17 cellular contexts compared by ENCODE assay signal in the genomic region with DNA sequence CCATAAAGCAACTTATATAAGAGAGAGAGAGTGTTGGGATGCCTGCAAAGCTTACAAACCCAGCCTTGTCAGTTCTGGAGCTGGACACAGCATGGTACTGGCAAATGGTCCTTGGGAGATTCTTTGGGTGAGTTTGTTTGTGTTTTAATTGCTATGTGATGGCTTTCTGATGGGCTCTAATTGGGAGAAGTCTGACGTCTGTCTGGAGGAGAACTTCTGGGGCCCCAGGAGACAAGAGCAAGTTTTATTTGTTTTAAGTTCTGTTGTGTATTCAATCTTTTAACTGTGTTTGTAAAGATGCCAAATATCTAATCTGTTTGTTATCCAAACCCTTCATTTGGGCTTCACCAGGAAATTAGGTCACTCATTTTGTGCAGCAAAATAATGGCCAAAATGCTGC. TPM values are rescaled to one million over a fixed set of nuclear protein-coding genes. Genes with fewer than 3 reads are reported as not detected.
DNase-seq lines count a peak whose midpoint lies in the region; ATAC-seq, FAIRE-seq and TF ChIP-seq lines count a peak whose summit lies in the region.
"Had no signal": no experiment of that assay in that cellular context is flagged by ENCODE, and none has a peak within 500 bp of the region (broad histone marks: within the 10 kb centered on the region; RNA-seq: fewer than 3 reads in every experiment).

No MANE protein-coding gene starts in this region.

- ATAC-seq in IMR-90 (ENCODE audit: low read depth) (peak; percentile 64), lung (ENCODE audit: insufficient read depth, low FRiP score) (no peak), HG03565 (IDR thresholded peaks at IDR 0.05; ENCODE audit: unreplicated experiment) (no peak), HG02870 (IDR thresholded peaks at IDR 0.05; ENCODE audit: unreplicated experiment) (no peak)
- ATAC-seq in stimulated activated naive B cell treated with anti-CD40 and anti-IgM and Interleukin-4, amounts not matched to agents 10 μg/mL and 1 μg/mL and 100 μg/mL, for 72 hours (replicated peaks), result no peak
- ATAC-seq: K562 had no signal

- peak overlapping the region; percentile 84 for H3K23ac ChIP-seq in IMR-90 (ENCODE audit: low read depth, low read length)

- peaks cover 49% of the 10 kb centered on the region for H3K9me1 ChIP-seq in IMR-90 (ENCODE audit: insufficient read depth, low read length)
- H3K9me1 ChIP-seq in endothelial cell of umbilical vein (replicated peaks; ENCODE audit: control insufficient read depth, extremely low read depth, insufficient read depth, low read length), result no peaks in the 10 kb centered on the region

- H3K27me3 Mint-ChIP-seq in stimulated activated naive B cell treated with anti-CD40 and anti-IgM and Interleukin-4, amounts not matched to agents 10 μg/mL and 1 μg/mL and 100 μg/mL, for 72 hours, result peaks cover 6 to 7% of the 10 kb centered on the region in 2 donors
- H3K27me3 Mint-ChIP-seq: CD4-positive, alpha-beta T cell; dendritic cell treated with granulocyte-macrophage colony-stimulating factor and Interleukin-4, amounts not matched to agents 40 ng/mL and 50 ng/mL, for 4 days had no signal

- H4K20me1 ChIP-seq in IMR-90 (ENCODE audit: insufficient read depth, low read length), result peaks cover 3% of the 10 kb centered on the region; the same call in 1 of the 2 replicates
- H4K20me1 ChIP-seq in endothelial cell of umbilical vein (replicated peaks; ENCODE audit: control insufficient read depth, extremely low read depth, insufficient read depth, low read length), result no peaks in the 10 kb centered on the region

- H3K9me3 ChIP-seq in IMR-90 (ENCODE audit: control insufficient read depth, insufficient read depth, low read length) (no peaks in the 10 kb centered on the region), endothelial cell of umbilical vein (replicated peaks; ENCODE audit: control insufficient read depth, insufficient read depth, low read length) (no peaks in the 10 kb centered on the region), lung (ENCODE audit: control insufficient read depth in 2 of 2, insufficient read depth in 1 of 2, low read length in 1 of 2) (no peaks in the 10 kb centered on the region)
- H3K9me3 ChIP-seq: tibial artery had no signal

- H2AK9ac ChIP-seq in IMR-90 (replicated peaks; ENCODE audit: low read depth, low read length, poor library complexity), result no peak overlapping the region

- H3K4me1 ChIP-seq in IMR-90 (ENCODE audit: control insufficient read depth, insufficient read depth, low read length) (peaks cover 41% of the 10 kb centered on the region), endothelial cell of umbilical vein (ENCODE audit: control insufficient read depth, extremely low read depth, insufficient read depth, low read length) (peaks cover 8% of the 10 kb centered on the region), lung (ENCODE audit: control insufficient read depth in 2 of 2, insufficient read depth in 2 of 2, low read length in 2 of 2) (peaks cover 23% of the 10 kb centered on the region in 2 donors)
- H3K4me1 ChIP-seq: tibial artery had no signal

- H3K4ac ChIP-seq in IMR-90 (ENCODE audit: low read depth, low read length), result peak overlapping the region; percentile 94

- H2BK15ac ChIP-seq in IMR-90 (ENCODE audit: low read depth, low read length), result peak overlapping the region; percentile 16; the same call in 2 of the 3 replicates

- H4K91ac ChIP-seq in IMR-90 (ENCODE audit: insufficient read depth, low read depth, low read length), result peak overlapping the region; percentile 96

- H3K27me3 ChIP-seq in IMR-90 (ENCODE audit: control insufficient read depth, insufficient read depth, low read length) (no peaks in the 10 kb centered on the region), endothelial cell of umbilical vein (ENCODE audit: control insufficient read depth in 2 of 2, insufficient read depth in 2 of 2, low read length in 2 of 2) (no peaks in the 10 kb centered on the region), lung (ENCODE audit: control insufficient read depth, insufficient read depth) (no peaks in the 10 kb centered on the region)
- H3K27me3 ChIP-seq: tibial artery had no signal

- H3K14ac ChIP-seq in IMR-90 (replicated peaks; ENCODE audit: low read depth, low read length), result peak overlapping the region; percentile 78; the same call in 1 of the 2 replicates

- no peaks in the 10 kb centered on the region for H3K9me3 Mint-ChIP-seq in stimulated activated naive B cell treated with anti-CD40 and anti-IgM and Interleukin-4, amounts not matched to agents 10 μg/mL and 1 μg/mL and 100 μg/mL, for 72 hours
- H3K9me3 Mint-ChIP-seq: CD4-positive, alpha-beta T cell; dendritic cell treated with granulocyte-macrophage colony-stimulating factor and Interleukin-4, amounts not matched to agents 40 ng/mL and 50 ng/mL, for 4 days had no signal

- dilution Hi-C loops in IMR-90 (cut with HindIII; ENCODE audit: low sequenced_read_pairs, unreplicated experiment), result no loop called here
- dilution Hi-C loops in endothelial cell of umbilical vein (cut with MboI; ENCODE audit: extremely low pct_ligation_motif_present, low sequenced_read_pairs), result no loop called here

- H3K79me1 ChIP-seq in IMR-90 (ENCODE audit: low read depth in 1 of 2, low read length in 2 of 2), result peaks cover 17 to 47% of the 10 kb centered on the region in 2 experiments; a peak in 3 of 4 replicates

- TF ChIP-seq POLR2A in IMR-90 (IDR thresholded peaks at IDR 0.05; ENCODE audit: low read depth, low read length) (no peak), endothelial cell of umbilical vein (IDR thresholded peaks at IDR 0.05; ENCODE audit: low read depth, low read length) (no peak)

- intact Hi-C loops in IMR-90 (cut with micrococcal nuclease) (no loop called here), endothelial cell of umbilical vein (cut with micrococcal nuclease) (loop anchor here (2.0 kb wide), 1 partner anchor 27 kb away; no protein-coding TSS in a partner anchor)

- FAIRE-seq in endothelial cell of umbilical vein (lab: Jason Lieb, UNC), result peak; percentile 63
- FAIRE-seq in HTR-8/SVneo (lab: Jason Lieb, UNC), result no peak

- H3K9ac ChIP-seq in IMR-90 (ENCODE audit: low read depth, low read length) (no peak overlapping the region), endothelial cell of umbilical vein (replicated peaks; ENCODE audit: extremely low read depth, insufficient read depth, low read length) (no peak overlapping the region)

- H2AFZ ChIP-seq in IMR-90 (replicated peaks; ENCODE audit: low read length, poor library complexity) (peak overlapping the region; percentile 4), endothelial cell of umbilical vein (ENCODE audit: low read depth, low read length) (no peak overlapping the region)

- peak overlapping the region; percentile 92 for H2BK120ac ChIP-seq in IMR-90 (ENCODE audit: low read depth, low read length)

- no peak for TF ChIP-seq RAD21 in IMR-90 (IDR thresholded peaks at IDR 0.05; ENCODE audit: low read length)

- no peak overlapping the region for H3K4me3 Mint-ChIP-seq in stimulated activated naive B cell treated with anti-CD40 and anti-IgM and Interleukin-4, amounts not matched to agents 10 μg/mL and 1 μg/mL and 100 μg/mL, for 72 hours
- H3K4me3 Mint-ChIP-seq: activated naive CD8-positive, alpha-beta T cell; CD4-positive, alpha-beta T cell; dendritic cell treated with granulocyte-macrophage colony-stimulating factor and Interleukin-4, amounts not matched to agents 40 ng/mL and 50 ng/mL, for 4 days had no signal

- WGBS in IMR-90 (ENCODE audit: extremely low coverage in 2 of 2, insufficient read length in 1 of 2), 2 experiments, result 20% methylated on average over 1 of the region's 1 CpG; no CpG with 5 or more reads in 1 of the 2 experiments
- 36 to 50% methylated on average over 1 of the region's 1 CpG for WGBS in lung, 2 donors

- CTCF ChIA-PET in IMR-90 (lab: Yijun Ruan, JAX), result interaction anchor here (0.6 kb wide), 1 partner anchor 87 kb away, joined by 8 read pairs; no protein-coding TSS in a partner anchor
- CTCF ChIA-PET in endothelial cell of umbilical vein (lab: Charles Lee), result interaction anchor here (1.3 kb wide), 1 partner anchor 9 kb away, joined by 3 read pairs; no protein-coding TSS in a partner anchor

- H3K4me3 ChIP-seq in IMR-90 (ENCODE audit: insufficient read depth, low read depth, low read length), result no peak overlapping the region
- no peak overlapping the region for H3K4me3 ChIP-seq in endothelial cell of umbilical vein (replicated peaks in 1 of 3; ENCODE audit: insufficient read depth in 1 of 3, low read depth in 1 of 3, low read length in 3 of 3)
- H3K4me3 ChIP-seq in lung, result no peak overlapping the region
- H3K4me3 ChIP-seq: K562, tibial artery had no signal

- H3K27ac ChIP-seq in IMR-90 (ENCODE audit: insufficient read depth, low read length) (peak overlapping the region; percentile 88), endothelial cell of umbilical vein (ENCODE audit: insufficient read depth, low read depth, low read length) (no peak overlapping the region), lung (ENCODE audit: low read depth in 1 of 2, low read length in 1 of 2) (peak overlapping the region; percentile 7 to 30)
- H3K27ac ChIP-seq: tibial artery had no signal

- peak overlapping the region; percentile 20 to 82; a peak in 3 of 4 replicates for H4K8ac ChIP-seq in IMR-90 (ENCODE audit: low read depth in 2 of 2, low read length in 2 of 2)

- BruUV-seq in IMR-90 (replicated peaks; lab: Mats Ljungman, UMichigan) (no TSS peak), endothelial cell of umbilical vein (replicated peaks; lab: Mats Ljungman, UMichigan) (no TSS peak)

- peak overlapping the region; percentile 85 for H2AK5ac ChIP-seq in IMR-90 (ENCODE audit: low read depth, low read length)

- no peaks in the 10 kb centered on the region for H3K36me3 Mint-ChIP-seq in stimulated activated naive B cell treated with anti-CD40 and anti-IgM and Interleukin-4, amounts not matched to agents 10 μg/mL and 1 μg/mL and 100 μg/mL, for 72 hours
- H3K36me3 Mint-ChIP-seq: activated naive CD8-positive, alpha-beta T cell had no signal

- peak overlapping the region; percentile 98; the same call in 1 of the 2 replicates for H3K18ac ChIP-seq in IMR-90 (ENCODE audit: low read depth, low read length)

- H3K56ac ChIP-seq in IMR-90 (ENCODE audit: extremely low read depth, insufficient read depth, low read length), result peak overlapping the region; percentile 44; the same call in 1 of the 2 replicates

- peak overlapping the region; percentile 71 for H3K4me2 ChIP-seq in IMR-90 (ENCODE audit: low read depth, low read length)
- H3K4me2 ChIP-seq in endothelial cell of umbilical vein (ENCODE audit: insufficient read depth, low read length), result no peak overlapping the region

- POLR2A ChIA-PET in IMR-90 (lab: Charles Lee; ENCODE audit: unreplicated experiment) (no interaction called here), endothelial cell of umbilical vein (lab: Charles Lee) (no interaction called here)

- no peak for TF ChIP-seq CTCF in AG09319 (IDR thresholded peaks at IDR 0.05; ENCODE audit: low read depth, low read length)
- TF ChIP-seq CTCF in IMR-90 (conservative IDR thresholded peaks at IDR 0.05; ENCODE audit: low read depth, low read length), result no peak
- TF ChIP-seq CTCF in endothelial cell of umbilical vein (IDR thresholded peaks at IDR 0.05; ENCODE audit: extremely low read depth in 1 of 2, insufficient read depth in 1 of 2, low read depth in 1 of 2, low read length in 2 of 2), result no peak
- TF ChIP-seq CTCF in lung (IDR thresholded peaks at IDR 0.05; ENCODE audit: control extremely low read depth, extremely low read depth), result no peak

- peaks cover 26% of the 10 kb centered on the region for H3K36me3 ChIP-seq in IMR-90 (ENCODE audit: control insufficient read depth, insufficient read depth, low read length)
- H3K36me3 ChIP-seq in endothelial cell of umbilical vein (ENCODE audit: control insufficient read depth in 2 of 2, extremely low read depth in 1 of 2, insufficient read depth in 2 of 2, low read length in 2 of 2), result peaks cover 0 to 10% of the 10 kb centered on the region in 2 experiments
- H3K36me3 ChIP-seq in lung (ENCODE audit: control insufficient read depth in 2 of 2, insufficient read depth in 2 of 2, low read length in 2 of 2), result peaks cover 3 to 5% of the 10 kb centered on the region in 2 donors

- peak overlapping the region; percentile 98 for H4K5ac ChIP-seq in IMR-90 (ENCODE audit: low read depth, low read length)

- H3K79me2 ChIP-seq in endothelial cell of umbilical vein (ENCODE audit: control insufficient read depth, insufficient read depth, low read length), result no peaks in the 10 kb centered on the region

- peak overlapping the region; percentile 85 for H2BK20ac ChIP-seq in IMR-90 (ENCODE audit: low read depth, low read length)

- H3K4me1 Mint-ChIP-seq in stimulated activated naive B cell treated with anti-CD40 and anti-IgM and Interleukin-4, amounts not matched to agents 10 μg/mL and 1 μg/mL and 100 μg/mL, for 72 hours, result peaks cover 0 to 6% of the 10 kb centered on the region in 2 donors

- peak; percentile 58 for DNase-seq in AG09319 (ENCODE audit: extremely low read depth, low read depth)
- peak; percentile 83 for DNase-seq in IMR-90
- DNase-seq in endothelial cell of umbilical vein (ENCODE audit: low read depth, low spot score), result no peak
- DNase-seq in lung (ENCODE audit: low spot score), result no peak
- no peak for DNase-seq in stimulated activated naive B cell treated with anti-CD40 and anti-IgM and Interleukin-4, amounts not matched to agents 10 μg/mL and 1 μg/mL and 100 μg/mL, for 72 hours
- DNase-seq in HTR-8/SVneo (ENCODE audit: insufficient read length, low spot score), result no peak
- DNase-seq: activated CD4-positive, alpha-beta T cell treated with anti-CD3 and anti-CD28 coated beads for 48 hours; CD4-positive, alpha-beta T cell; GDM1; NCI-H146; NCI-H510A; tibial artery had no signal

- H2BK5ac ChIP-seq in IMR-90 (ENCODE audit: low read depth, low read length, poor library complexity, severe bottlenecking), result peak overlapping the region; percentile 90

- in situ Hi-C loops in IMR-90 (cut with MboI; ENCODE audit: low sequenced_read_pairs), result no loop called here

- no peak overlapping the region for H3K27ac Mint-ChIP-seq in stimulated activated naive B cell treated with anti-CD40 and anti-IgM and Interleukin-4, amounts not matched to agents 10 μg/mL and 1 μg/mL and 100 μg/mL, for 72 hours
- H3K27ac Mint-ChIP-seq: activated naive CD8-positive, alpha-beta T cell; CD4-positive, alpha-beta T cell; dendritic cell treated with granulocyte-macrophage colony-stimulating factor and Interleukin-4, amounts not matched to agents 40 ng/mL and 50 ng/mL, for 4 days had no signal

RNA-seq across cellular contexts. Expression of a gene that starts 50.3 kb away (rescaled TPM):
- 5.3 and 5.7 TPM in 2 replicates for total RNA-seq in IMR-90 (2012; rRNA removed)
- polyA plus RNA-seq in IMR-90 (2012; rRNA removed), result 2.9 and 3.3 TPM in 2 replicates
- 2.4 and 2.9 TPM in 2 replicates for polyA plus RNA-seq in IMR-90 (2012; cell fraction: cytosol; rRNA removed)
- 2.3 and 2.4 TPM in 2 replicates for polyA plus RNA-seq in IMR-90 (2012; cell fraction: nucleus; rRNA removed; ENCODE audit: low replicate concordance)
- total RNA-seq in endothelial cell of umbilical vein, result 73.2 and 76.2 TPM in 2 replicates
- 6.2 and 7.9 TPM in 2 replicates for polyA plus RNA-seq in endothelial cell of umbilical vein
- polyA plus RNA-seq in endothelial cell of umbilical vein (2011; cell fraction: cytosol; rRNA removed), result 8.2 and 8.6 TPM in 2 replicates
- 16.9 and 21.2 TPM in 2 replicates for polyA plus RNA-seq in endothelial cell of umbilical vein (2011; cell fraction: nucleus; rRNA removed)
- polyA plus RNA-seq in endothelial cell of umbilical vein (2012), result 12.1 and 16.6 TPM in 2 replicates
- 17.9 and 18.0 TPM in 2 replicates for polyA minus RNA-seq in endothelial cell of umbilical vein
- 1.7 TPM for polyA minus RNA-seq in endothelial cell of umbilical vein (2011; cell fraction: cytosol; rRNA and poly(A)+ RNA removed)
- 16.1 and 17.1 TPM in 2 replicates for polyA minus RNA-seq in endothelial cell of umbilical vein (2011; cell fraction: nucleus; rRNA and poly(A)+ RNA removed)
- total RNA-seq in lung, result 10 to 100 TPM; 22.8 to 40.6 TPM
- polyA plus RNA-seq in lung, result 10 to 100 TPM in 1 of 2 donors, 1 to 10 TPM in 1; 9.8 to 13.3 TPM

Comparison
In these comparisons a context has a peak if more than half of its experiments do, and no peak if none do; other contexts are left out.
1. DNase-seq: peak in AG09319 (single experiment) and IMR-90 (single experiment); none in endothelial cell of umbilical vein (single experiment), lung (single experiment), stimulated activated naive B cell treated with anti-CD40 and anti-IgM and Interleukin-4, amounts not matched to agents 10 μg/mL and 1 μg/mL and 100 μg/mL, for 72 hours (single experiment) and HTR-8/SVneo (single experiment).